Comparison of ENCODE assay signal across 8 cellular contexts in the genomic region with DNA sequence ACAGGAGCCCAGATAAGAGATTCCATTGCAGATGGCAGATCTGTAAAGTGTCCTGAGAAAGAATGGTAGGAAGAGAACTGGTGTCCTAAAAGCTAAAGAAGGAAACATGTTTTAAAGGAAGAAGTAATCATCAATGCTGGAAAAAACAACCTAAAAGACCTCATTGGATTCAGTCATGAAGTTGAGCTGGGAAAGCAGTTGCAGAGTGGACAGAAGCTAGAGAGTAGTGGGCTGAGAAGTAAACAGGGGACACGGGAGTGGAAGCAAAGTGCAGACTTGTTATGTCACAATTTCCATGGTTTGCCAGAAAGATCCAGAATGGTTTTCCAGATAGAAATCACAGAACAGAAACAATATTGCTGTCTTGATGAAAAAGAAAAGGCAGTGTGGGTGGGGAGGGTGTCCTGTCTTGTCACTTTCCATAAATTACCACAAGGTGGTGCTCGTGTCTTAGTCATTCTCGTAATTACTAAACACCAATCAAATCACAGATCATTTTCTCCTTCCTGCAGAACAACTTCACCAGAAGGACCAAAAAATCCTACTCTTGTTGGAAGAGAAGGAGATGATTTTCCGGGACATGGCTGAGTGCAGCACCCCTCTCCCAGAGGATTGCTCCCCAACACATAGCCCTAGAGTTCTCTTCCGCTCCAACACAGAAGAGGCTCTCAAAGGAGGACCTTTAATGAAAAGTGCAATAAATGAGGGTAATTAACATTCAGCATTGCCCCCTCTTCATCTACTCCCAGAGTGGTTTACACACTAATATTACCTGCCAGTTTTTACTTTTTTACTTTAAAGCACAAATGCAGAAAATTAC.
DNase-seq lines count a peak whose midpoint lies in the region; ATAC-seq and TF ChIP-seq lines count a peak whose summit lies in the region.

No MANE protein-coding gene starts in this region.

- H3K4me1 Mint-ChIP-seq in CD4-positive, CD25-positive, alpha-beta regulatory T cell, result peaks cover 11 to 20% (median 16%) of the 10 kb centered on the region in 4 donors
- peaks cover 5% of the 10 kb centered on the region for H3K4me1 Mint-ChIP-seq in activated naive CD8-positive, alpha-beta T cell (ENCODE audit: low read depth)

- peak in 2 of 3 donors; percentile 65 to 77 for DNase-seq in CD4-positive, CD25-positive, alpha-beta regulatory T cell
- peak; percentile 30 for DNase-seq in HS-5 (ENCODE audit: low read depth)
- peak; percentile 52 for DNase-seq in NOMO-1 treated with DMSO at 0.1 percent for 48 hours (lab: John Stamatoyannopoulos, UW; ENCODE audit: unreplicated experiment)
- peak; percentile 70 to 81 for DNase-seq in cardiac muscle cell (ENCODE audit: low read depth in 1 of 2, low spot score in 1 of 2)
- DNase-seq in retina, result peak; percentile 77
- no peak for DNase-seq in NCI-H187 treated with DMSO at 0.1 percent for 48 hours (lab: John Stamatoyannopoulos, UW)

- no peak overlapping the region for H3K4me3 Mint-ChIP-seq in CD4-positive, CD25-positive, alpha-beta regulatory T cell
- H3K4me3 Mint-ChIP-seq in activated naive CD8-positive, alpha-beta T cell, result no peak overlapping the region

- no peak overlapping the region for H3K4me3 ChIP-seq in CD4-positive, CD25-positive, alpha-beta regulatory T cell (ENCODE audit: low read depth, low read length)
- H3K4me3 ChIP-seq in cardiac muscle cell, result no peak overlapping the region

- H3K9me3 ChIP-seq in CD4-positive, CD25-positive, alpha-beta regulatory T cell (ENCODE audit: control insufficient read depth in 2 of 2, low read length in 2 of 2), result peaks cover 9 to 10% of the 10 kb centered on the region in 2 experiments
- no peaks in the 10 kb centered on the region for H3K9me3 ChIP-seq in cardiac muscle cell (ENCODE audit: low read depth)

- peaks cover 0 to 10% (median 1%) of the 10 kb centered on the region in 7 donors for H3K9me3 Mint-ChIP-seq in CD4-positive, CD25-positive, alpha-beta regulatory T cell
- H3K9me3 Mint-ChIP-seq in activated naive CD8-positive, alpha-beta T cell (ENCODE audit: low read depth), result peaks cover 6% of the 10 kb centered on the region

- peak; percentile 81 to 87 for ATAC-seq in CD4-positive, CD25-positive, alpha-beta regulatory T cell (ENCODE audit: low read depth in 2 of 2)
- ATAC-seq in GM19035 (IDR thresholded peaks at IDR 0.05; ENCODE audit: unreplicated experiment), result peak; percentile 63

- H3K27ac Mint-ChIP-seq in CD4-positive, CD25-positive, alpha-beta regulatory T cell, result peak overlapping the region; percentile 52 to 89 (median 58)
- H3K27ac Mint-ChIP-seq in activated naive CD8-positive, alpha-beta T cell, result peak overlapping the region; percentile 87

- no peaks in the 10 kb centered on the region for H3K27me3 Mint-ChIP-seq in CD4-positive, CD25-positive, alpha-beta regulatory T cell
- no peaks in the 10 kb centered on the region for H3K27me3 Mint-ChIP-seq in activated naive CD8-positive, alpha-beta T cell

- H3K36me3 Mint-ChIP-seq in CD4-positive, CD25-positive, alpha-beta regulatory T cell, result peaks cover 54% of the 10 kb centered on the region
- H3K36me3 Mint-ChIP-seq in activated naive CD8-positive, alpha-beta T cell, result peaks cover 19% of the 10 kb centered on the region

- H3K27me3 ChIP-seq in CD4-positive, CD25-positive, alpha-beta regulatory T cell (ENCODE audit: control insufficient read depth, insufficient read depth, low read length), result no peaks in the 10 kb centered on the region
- H3K27me3 ChIP-seq in cardiac muscle cell, result no peaks in the 10 kb centered on the region

- H3K36me3 ChIP-seq in CD4-positive, CD25-positive, alpha-beta regulatory T cell (ENCODE audit: control insufficient read depth, insufficient read depth, low read length), result peaks cover 95% of the 10 kb centered on the region
- peaks cover 45% of the 10 kb centered on the region for H3K36me3 ChIP-seq in cardiac muscle cell

- TF ChIP-seq CTCF in cardiac muscle cell (IDR thresholded peaks at IDR 0.05; ENCODE audit: low read depth, low read length), result peak; percentile 58

- H3K4me1 ChIP-seq in CD4-positive, CD25-positive, alpha-beta regulatory T cell (ENCODE audit: control insufficient read depth, insufficient read depth, low read length, poor library complexity, severe bottlenecking), result no peaks in the 10 kb centered on the region
- peaks cover 3% of the 10 kb centered on the region for H3K4me1 ChIP-seq in cardiac muscle cell (ENCODE audit: low read depth)

- no peak overlapping the region for H3K27ac ChIP-seq in CD4-positive, CD25-positive, alpha-beta regulatory T cell (ENCODE audit: insufficient read depth, low read length, poor library complexity, severe bottlenecking)
- H3K27ac ChIP-seq in cardiac muscle cell, result no peak overlapping the region
